In genomic region chr22:17104336-17104935, GRCh38 we compare ENCODE assay signal across 19 cellular contexts. TPM values are rescaled to one million over a fixed set of nuclear protein-coding genes. Genes with fewer than 3 reads are reported as not detected.
DNase-seq lines count a peak whose midpoint lies in the region; ATAC-seq and TF ChIP-seq lines count a peak whose summit lies in the region.
"Had no signal": no experiment of that assay in that cellular context is flagged by ENCODE, and none has a peak within 500 bp of the region (broad histone marks: within the 10 kb centered on the region; RNA-seq: fewer than 3 reads in every experiment).

No MANE protein-coding gene starts in this region.

- H4K20me1 ChIP-seq in BLaER1 treated with 17β-estradiol and CSF1 and Interleukin-3, amounts not matched to agents 10 nM and 100 nM, result peaks cover 0 to 21% (median 0%) of the 10 kb centered on the region in 11 experiments; a peak in 3 of 22 replicates
- H4K20me1 ChIP-seq in osteoblast (ENCODE audit: insufficient read depth, low read length), result no peaks in the 10 kb centered on the region

- ATAC-seq in CD4-positive, alpha-beta T cell (ENCODE audit: poor library complexity), result no peak
- no peak for ATAC-seq in GM19452 (IDR thresholded peaks at IDR 0.05; ENCODE audit: unreplicated experiment)

- H3K9me3 Mint-ChIP-seq in CD4-positive, alpha-beta T cell, result no peaks in the 10 kb centered on the region
- no peaks in the 10 kb centered on the region for H3K9me3 Mint-ChIP-seq in dendritic cell treated with granulocyte-macrophage colony-stimulating factor and Interleukin-4, amounts not matched to agents 40 ng/mL and 50 ng/mL, for 4 days
- H3K9me3 Mint-ChIP-seq: CD4-positive, CD25-positive, alpha-beta regulatory T cell had no signal

- peaks cover 71% of the 10 kb centered on the region for H3K4me1 Mint-ChIP-seq in CD4-positive, alpha-beta T cell (ENCODE audit: low read depth)
- H3K4me1 Mint-ChIP-seq in dendritic cell treated with granulocyte-macrophage colony-stimulating factor and Interleukin-4, amounts not matched to agents 40 ng/mL and 50 ng/mL, for 4 days (ENCODE audit: low read depth), result peaks cover 87% of the 10 kb centered on the region

- peak overlapping the region in 10 of 11 experiments; percentile 15 to 100 (median 93); a peak in 19 of 22 replicates for H3K4me2 ChIP-seq in BLaER1 treated with 17β-estradiol and CSF1 and Interleukin-3, amounts not matched to agents 10 nM and 100 nM
- H3K4me2 ChIP-seq in osteoblast (ENCODE audit: insufficient read depth, low read length), result no peak overlapping the region
- H3K4me2 ChIP-seq: KMS-11 had no signal

- CTCF ChIA-PET in CD4-positive, alpha-beta T cell (lab: Charles Lee), result no interaction called here

- no peaks in the 10 kb centered on the region for H3K27me3 ChIP-seq in BLaER1 treated with 17β-estradiol and CSF1 and Interleukin-3, amounts not matched to agents 10 nM and 100 nM
- H3K27me3 ChIP-seq in CD4-positive, alpha-beta T cell (ENCODE audit: control insufficient read depth, insufficient read depth, low read length), result no peaks in the 10 kb centered on the region
- no peaks in the 10 kb centered on the region for H3K27me3 ChIP-seq in osteoblast (ENCODE audit: insufficient read depth, low read length)

- peaks cover 36 to 100% (median 100%) of the 10 kb centered on the region in 10 experiments for H3K4me1 ChIP-seq in BLaER1 treated with 17β-estradiol and CSF1 and Interleukin-3, amounts not matched to agents 10 nM and 100 nM
- no peaks in the 10 kb centered on the region for H3K4me1 ChIP-seq in osteoblast (ENCODE audit: insufficient read depth, low read length)

- peak overlapping the region in 4 of 10 experiments; percentile 7 to 61 (median 42); a peak in 5 of 20 replicates for H3K4me3 ChIP-seq in BLaER1 treated with 17β-estradiol and CSF1 and Interleukin-3, amounts not matched to agents 10 nM and 100 nM
- H3K4me3 ChIP-seq in osteoblast (ENCODE audit: insufficient read depth, low read length), result no peak overlapping the region
- H3K4me3 ChIP-seq: SK-N-MC had no signal

- DNase-seq in CD4-positive, alpha-beta T cell, result no peak
- DNase-seq in osteoblast (ENCODE audit: insufficient read length, low spot score, missing footprints) (peak; percentile 67), kidney tubule cell (ENCODE audit: low spot score) (no peak), AG08396 (ENCODE audit: low spot score) (no peak)
- DNase-seq: ACHN; Calu3; CD4-positive, CD25-positive, alpha-beta regulatory T cell; EL; MV-4-11; NCI-H1694 treated with DMSO at 0.1 percent for 48 hours; NCI-H510A; NCI-H774; SHP77 had no signal

- H3K27me3 Mint-ChIP-seq in CD4-positive, alpha-beta T cell, result no peaks in the 10 kb centered on the region
- H3K27me3 Mint-ChIP-seq in dendritic cell treated with granulocyte-macrophage colony-stimulating factor and Interleukin-4, amounts not matched to agents 40 ng/mL and 50 ng/mL, for 4 days, result no peaks in the 10 kb centered on the region
- H3K27me3 Mint-ChIP-seq: CD4-positive, CD25-positive, alpha-beta regulatory T cell had no signal

- peaks cover 79% of the 10 kb centered on the region for H3K36me3 Mint-ChIP-seq in CD4-positive, alpha-beta T cell (ENCODE audit: low read depth)
- peaks cover 95% of the 10 kb centered on the region for H3K36me3 Mint-ChIP-seq in dendritic cell treated with granulocyte-macrophage colony-stimulating factor and Interleukin-4, amounts not matched to agents 40 ng/mL and 50 ng/mL, for 4 days (ENCODE audit: low read depth)

- POLR2A ChIA-PET in CD4-positive, alpha-beta T cell (lab: Charles Lee), result no interaction called here

- peak overlapping the region; percentile 41 to 99 (median 93); a peak in 21 of 22 replicates for H3K27ac ChIP-seq in BLaER1 treated with 17β-estradiol and CSF1 and Interleukin-3, amounts not matched to agents 10 nM and 100 nM
- H3K27ac ChIP-seq in CD4-positive, alpha-beta T cell (ENCODE audit: low read depth, low read length), result no peak overlapping the region
- no peak overlapping the region for H3K27ac ChIP-seq in osteoblast (ENCODE audit: low read depth, low read length)
- H3K27ac ChIP-seq: KMS-11, SK-N-MC had no signal

- H3K9me3 ChIP-seq in BLaER1 treated with 17β-estradiol and CSF1 and Interleukin-3, amounts not matched to agents 10 nM and 100 nM (replicated peaks in 1 of 11), result no peaks in the 10 kb centered on the region
- H3K9me3 ChIP-seq in CD4-positive, alpha-beta T cell (ENCODE audit: control insufficient read depth, low read length), result no peaks in the 10 kb centered on the region
- H3K9me3 ChIP-seq in osteoblast (ENCODE audit: low read depth, low read length), result no peaks in the 10 kb centered on the region

- intact Hi-C loops in CD4-positive, alpha-beta T cell (cut with DNase I, micrococcal nuclease), result no loop called here
- intact Hi-C loops in dendritic cell treated with granulocyte-macrophage colony-stimulating factor and Interleukin-4, amounts not matched to agents 40 ng/mL and 50 ng/mL, for 4 days (cut with micrococcal nuclease), result loop anchor here (2.0 kb wide), 1 partner anchor 18 kb away; no protein-coding TSS in a partner anchor

- H3K9ac ChIP-seq in BLaER1 treated with 17β-estradiol and CSF1 and Interleukin-3, amounts not matched to agents 10 nM and 100 nM, result peak overlapping the region in 9 of 11 experiments; percentile 72 to 85 (median 84); a peak in 16 of 22 replicates
- H3K9ac ChIP-seq: KMS-11 had no signal

- H3K79me2 ChIP-seq in osteoblast (ENCODE audit: insufficient read depth, low read length), result no peaks in the 10 kb centered on the region

- no peak overlapping the region for H2AFZ ChIP-seq in osteoblast (ENCODE audit: low read length)

- TF ChIP-seq CTCF in CD4-positive, alpha-beta T cell (IDR thresholded peaks at IDR 0.05), result no peak
- no peak for TF ChIP-seq CTCF in osteoblast (IDR thresholded peaks at IDR 0.05; ENCODE audit: extremely low read depth, low read depth, low read length)

- H3K27ac Mint-ChIP-seq in CD4-positive, alpha-beta T cell, result peak overlapping the region; percentile 90
- H3K27ac Mint-ChIP-seq in dendritic cell treated with granulocyte-macrophage colony-stimulating factor and Interleukin-4, amounts not matched to agents 40 ng/mL and 50 ng/mL, for 4 days, result peak overlapping the region; percentile 91

- H3K36me3 ChIP-seq in BLaER1 treated with 17β-estradiol and CSF1 and Interleukin-3, amounts not matched to agents 10 nM and 100 nM, result peaks cover 89 to 99% (median 94%) of the 10 kb centered on the region in 11 experiments
- H3K36me3 ChIP-seq in osteoblast (ENCODE audit: insufficient read depth, low read length), result peaks cover 20% of the 10 kb centered on the region

- H3K4me3 Mint-ChIP-seq in CD4-positive, alpha-beta T cell, result no peak overlapping the region
- H3K4me3 Mint-ChIP-seq in dendritic cell treated with granulocyte-macrophage colony-stimulating factor and Interleukin-4, amounts not matched to agents 40 ng/mL and 50 ng/mL, for 4 days, result no peak overlapping the region
- H3K4me3 Mint-ChIP-seq: CD4-positive, CD25-positive, alpha-beta regulatory T cell had no signal

RNA-seq across cellular contexts. Expression of gene TMEM121B, which starts 16.7 kb away (rescaled TPM):
- under 1 TPM; 0.05 to 0.08 TPM for total RNA-seq in CD4-positive, alpha-beta T cell
- total RNA-seq in osteoblast, result under 0.01 TPM in 1 of 2 replicates, not detected in the other
- total RNA-seq: RPMI7951 had no signal

RNA-seq across cellular contexts. Expression of gene IL17RA, which starts 19.6 kb away (rescaled TPM):
- total RNA-seq in CD4-positive, alpha-beta T cell, result 10 to 100 TPM; 23.2 to 24.3 TPM
- total RNA-seq in osteoblast, result 6.2 TPM in 2 replicates

RNA-seq across cellular contexts. Expression of gene HDHD5, which starts 54.6 kb away (rescaled TPM):
- total RNA-seq in CD4-positive, alpha-beta T cell, result 10 to 100 TPM; 11.0 to 11.6 TPM
- total RNA-seq in osteoblast, result 25.6 and 31.8 TPM in 2 replicates

Comparison
In these comparisons a context has a peak if more than half of its experiments do, and no peak if none do; other contexts are left out.
1. H3K27ac ChIP-seq: peak in BLaER1 treated with 17β-estradiol and CSF1 and Interleukin-3, amounts not matched to agents 10 nM and 100 nM (11 of 11); none in CD4-positive, alpha-beta T cell (single experiment) and osteoblast (single experiment).